In the genomic region with DNA sequence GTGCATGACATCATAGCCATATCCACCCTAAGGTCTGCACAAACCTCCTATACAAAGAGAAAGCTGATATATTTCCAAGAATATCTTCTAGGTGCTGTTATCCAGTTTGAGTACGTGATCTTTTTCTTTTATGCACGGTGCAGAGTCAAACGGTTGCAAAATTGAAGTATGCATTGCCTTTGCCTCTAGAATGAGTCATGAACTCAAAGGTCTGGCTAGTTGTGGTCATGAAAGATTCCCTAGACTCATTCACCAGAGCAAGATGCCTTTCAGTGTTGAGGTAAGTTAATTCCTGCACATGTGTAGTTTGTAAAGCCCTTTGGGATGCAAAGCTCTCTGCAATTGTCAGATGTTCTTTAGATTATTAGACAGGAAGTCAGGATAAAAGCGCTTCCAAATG, we compare ENCODE assay signal across 25 cellular contexts.
"Had no signal": no experiment of that assay in that cellular context is flagged by ENCODE, and none has a peak within 500 bp of the region (broad histone marks: within the 10 kb centered on the region; RNA-seq: fewer than 3 reads in every experiment).

No MANE protein-coding gene starts in this region.

- H3K27me3 ChIP-seq: body of pancreas, Peyer's patch, SJSA1 had no signal

- H3K27ac Mint-ChIP-seq: activated CD4-positive, alpha-beta T cell treated with anti-CD3 and anti-CD28 coated beads for 36 hours; activated CD8-positive, alpha-beta T cell treated with anti-CD3 and anti-CD28 coated beads for 36 hours; activated naive CD4-positive, alpha-beta T cell treated with anti-CD3 and anti-CD28 coated beads, Interleukin-2, amount 10 ng/mL, durations not matched to agents 7 days and 5 days; activated naive CD8-positive, alpha-beta T cell treated with anti-CD3 and anti-CD28 coated beads for 36 hours; activated T-cell treated with anti-CD3 and anti-CD28 coated beads, Interleukin-2, amount 50 U/mL, for 72 hours; activated T-helper 2 cell treated with anti-CD3 and anti-CD28 coated beads, Interferon-gamma antibody, Interleukin-2, Interleukin-4, amounts not matched to agents 10 μg/mL and 5 μg/mL and 100 μg/mL, durations not matched to agents 14 hours and 24 hours and 36 hours had no signal

- DNase-seq: activated CD4-positive, alpha-beta T cell treated with anti-CD3 and anti-CD28 coated beads for 36 hours; activated CD4-positive, alpha-beta T cell treated with anti-CD3 and anti-CD28 coated beads, Interleukin-2, amount 50 U/mL, for 1 hour; activated CD8-positive, alpha-beta memory T cell treated with anti-CD3 and anti-CD28 coated beads, Interleukin-2, amount 50 U/mL, for 4 hours; activated CD8-positive, alpha-beta T cell treated with anti-CD3 and anti-CD28 coated beads for 36 hours; activated gamma-delta T cell treated with Interleukin-2 at 50 U/mL for 16 hours; activated naive CD4-positive, alpha-beta T cell treated with anti-CD3 and anti-CD28 coated beads, Interleukin-2, amount 10 ng/mL, durations not matched to agents 7 days and 5 days; activated naive CD8-positive, alpha-beta T cell treated with anti-CD3 and anti-CD28 coated beads for 36 hours; activated T-cell treated with anti-CD3 and anti-CD28 coated beads, Interleukin-2, amount 50 U/mL, for 72 hours; anterior cingulate cortex; body of pancreas; Kasumi-1; KBM-7; NCI-H1048; NCI-H1930; NCI-H2171; NCI-H226; NCI-H526; NCI-H774; Peyer's patch; SHP77; T-helper 1 cell; WERI-Rb-1 had no signal

- H3K27ac ChIP-seq: body of pancreas, Peyer's patch, SJSA1, WERI-Rb-1 had no signal

- H3K36me3 Mint-ChIP-seq: activated naive CD4-positive, alpha-beta T cell treated with anti-CD3 and anti-CD28 coated beads, Interleukin-2, amount 10 ng/mL, durations not matched to agents 7 days and 5 days; activated naive CD8-positive, alpha-beta T cell treated with anti-CD3 and anti-CD28 coated beads for 36 hours had no signal

- ATAC-seq: activated CD4-positive, alpha-beta T cell treated with anti-CD3 and anti-CD28 coated beads for 36 hours; activated CD8-positive, alpha-beta T cell treated with anti-CD3 and anti-CD28 coated beads for 36 hours; activated T-cell treated with anti-CD3 and anti-CD28 coated beads, Interleukin-2, amount 50 U/mL, for 72 hours; body of pancreas had no signal

- H3K36me3 ChIP-seq: Peyer's patch, SJSA1, WERI-Rb-1 had no signal

- H3K4me1 Mint-ChIP-seq: activated CD4-positive, alpha-beta T cell treated with anti-CD3 and anti-CD28 coated beads for 36 hours; activated naive CD4-positive, alpha-beta T cell treated with anti-CD3 and anti-CD28 coated beads, Interleukin-2, amount 10 ng/mL, durations not matched to agents 7 days and 5 days; activated naive CD8-positive, alpha-beta T cell treated with anti-CD3 and anti-CD28 coated beads for 36 hours; central memory CD8-positive, alpha-beta T cell had no signal

- H3K27me3 Mint-ChIP-seq: activated CD4-positive, alpha-beta T cell treated with anti-CD3 and anti-CD28 coated beads for 36 hours; activated CD8-positive, alpha-beta T cell treated with anti-CD3 and anti-CD28 coated beads for 36 hours; activated naive CD4-positive, alpha-beta T cell treated with anti-CD3 and anti-CD28 coated beads, Interleukin-2, amount 10 ng/mL, durations not matched to agents 7 days and 5 days; activated naive CD8-positive, alpha-beta T cell treated with anti-CD3 and anti-CD28 coated beads for 36 hours; central memory CD8-positive, alpha-beta T cell had no signal

- H3K4me3 Mint-ChIP-seq: activated CD4-positive, alpha-beta T cell treated with anti-CD3 and anti-CD28 coated beads for 36 hours; activated CD8-positive, alpha-beta T cell treated with anti-CD3 and anti-CD28 coated beads for 36 hours; activated naive CD4-positive, alpha-beta T cell treated with anti-CD3 and anti-CD28 coated beads, Interleukin-2, amount 10 ng/mL, durations not matched to agents 7 days and 5 days; activated naive CD8-positive, alpha-beta T cell treated with anti-CD3 and anti-CD28 coated beads for 36 hours; activated T-cell treated with anti-CD3 and anti-CD28 coated beads, Interleukin-2, amount 50 U/mL, for 72 hours; central memory CD8-positive, alpha-beta T cell had no signal

- H3K9me3 ChIP-seq: body of pancreas, Peyer's patch, SJSA1 had no signal

- H3K9me3 Mint-ChIP-seq: activated CD8-positive, alpha-beta T cell treated with anti-CD3 and anti-CD28 coated beads for 36 hours; activated naive CD4-positive, alpha-beta T cell treated with anti-CD3 and anti-CD28 coated beads, Interleukin-2, amount 10 ng/mL, durations not matched to agents 7 days and 5 days; activated naive CD8-positive, alpha-beta T cell treated with anti-CD3 and anti-CD28 coated beads for 36 hours; activated T-helper 2 cell treated with anti-CD3 and anti-CD28 coated beads, Interferon-gamma antibody, Interleukin-2, Interleukin-4, amounts not matched to agents 10 μg/mL and 5 μg/mL and 100 μg/mL, durations not matched to agents 14 hours and 24 hours and 36 hours; central memory CD8-positive, alpha-beta T cell had no signal

- H3K4me1 ChIP-seq: body of pancreas, Peyer's patch, SJSA1 had no signal

- H3K4me3 ChIP-seq: body of pancreas, Peyer's patch, SJSA1 had no signal
